ENCODE assay signal across 1 cellular context in the genomic region with DNA sequence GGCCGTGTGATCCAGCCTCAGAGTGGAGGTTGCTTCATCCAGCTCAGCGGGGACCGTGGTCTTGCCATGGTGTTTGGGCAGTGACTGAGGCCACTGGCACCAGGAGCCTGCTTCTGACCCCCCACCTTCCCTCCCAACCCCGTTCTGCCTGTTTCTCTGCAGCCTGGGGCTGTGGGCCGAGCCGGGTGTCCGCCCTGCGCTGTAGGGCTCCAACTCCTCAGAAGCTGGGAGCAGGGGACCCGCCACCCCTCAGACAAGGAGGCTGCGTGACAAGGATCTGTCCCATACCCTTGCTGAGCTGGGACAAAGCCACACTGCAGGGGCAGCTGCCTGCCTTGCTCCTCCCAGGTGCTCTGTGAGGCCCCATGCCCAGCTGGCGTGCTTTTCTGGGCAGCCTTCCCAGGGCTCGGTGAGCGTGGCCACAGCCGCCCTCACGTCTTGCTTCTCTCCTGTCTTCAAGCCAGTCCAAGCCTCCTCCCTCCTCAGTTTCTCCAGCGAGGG.
TF ChIP-seq lines count a peak whose summit lies in the region.

No MANE protein-coding gene starts in this region.

TF ChIP-seq in H1, 55 proteins besides CTCF, POLR2A, EP300 and RAD21:
- TF ChIP-seq CBX5 (IDR thresholded peaks at IDR 0.05; ENCODE audit: low read depth, low read length): no peak
- TF ChIP-seq SP4 (IDR thresholded peaks at IDR 0.05; ENCODE audit: low read length): no peak
- no peak for TF ChIP-seq SIX5 (IDR thresholded peaks at IDR 0.05; ENCODE audit: low read depth, low read length)
- no peak for TF ChIP-seq USF2 (IDR thresholded peaks at IDR 0.05; ENCODE audit: low read length)
- no peak for TF ChIP-seq CHD2 (IDR thresholded peaks at IDR 0.05; ENCODE audit: low read length)
- TF ChIP-seq NANOG (IDR thresholded peaks at IDR 0.05; ENCODE audit: insufficient read depth, low read depth, low read length, poor library complexity, severe bottlenecking): no peak
- TF ChIP-seq CBX8 (IDR thresholded peaks at IDR 0.05; ENCODE audit: borderline replicate concordance, low read depth, low read length): no peak
- TF ChIP-seq PHF8 (conservative IDR thresholded peaks at IDR 0.05; ENCODE audit: low read depth, low read length): no peak
